17 cellular contexts compared by ENCODE assay signal in the genomic region with DNA sequence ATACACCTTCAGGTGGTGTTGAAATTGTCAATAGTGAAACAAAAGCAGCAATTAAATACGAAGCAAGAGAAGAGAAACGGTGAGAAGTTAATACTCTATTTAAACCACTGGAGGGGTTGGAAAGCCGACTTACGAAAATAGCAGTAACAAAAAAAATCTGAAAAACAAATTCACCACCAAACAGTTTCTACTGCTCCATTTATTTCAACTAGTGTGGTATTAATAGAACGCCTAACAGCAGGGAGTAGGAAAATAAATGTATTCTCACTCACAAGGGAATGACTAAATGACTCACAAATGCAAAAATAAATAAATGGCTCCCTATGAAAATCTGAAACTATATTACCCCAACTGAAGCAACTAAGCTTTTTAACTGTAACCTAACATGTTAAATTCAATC.
A peak's percentile ranks its signal among the peaks of the same experiment; 100 is the strongest.
DNase-seq lines count a peak whose midpoint lies in the region; ATAC-seq and TF ChIP-seq lines count a peak whose summit lies in the region.
"Had no signal": no experiment of that assay in that cellular context is flagged by ENCODE, and none has a peak within 500 bp of the region (broad histone marks: within the 10 kb centered on the region; RNA-seq: fewer than 3 reads in every experiment).

No MANE protein-coding gene starts in this region.

- no peaks in the 10 kb centered on the region for H3K36me3 ChIP-seq in tibial nerve
- H3K36me3 ChIP-seq: left lung had no signal

- H3K4me3 ChIP-seq in tibial nerve: no peak overlapping the region
- H3K4me3 ChIP-seq: left lung, testis had no signal

- peak in 1 of 5 experiments; percentile 10 for TF ChIP-seq CTCF in tibial nerve (IDR thresholded peaks at IDR 0.05)

- H3K27ac ChIP-seq in caudate nucleus (ENCODE audit: low read depth, low read length): peak overlapping the region; percentile 46
- peak overlapping the region; percentile 6 to 85 (median 54) for H3K27ac ChIP-seq in tibial nerve
- H3K27ac ChIP-seq: left lung, testis had no signal

- ATAC-seq in HG03196 (IDR thresholded peaks at IDR 0.05; ENCODE audit: unreplicated experiment): no peak
- ATAC-seq: activated naive CD8-positive, alpha-beta T cell treated with anti-CD3 and anti-CD28 coated beads, Interleukin-2, amount 50 U/mL, for 24 hours; activated T-cell treated with anti-CD3 and anti-CD28 coated beads, Interleukin-2, amount 50 U/mL, for 72 hours; esophagus mucosa; left lung had no signal

- 37 to 42% methylated on average over 5 of the region's 5 CpGs for WGBS in tibial nerve, 2 donors

- H3K4me1 ChIP-seq in tibial nerve: peaks cover 0 to 53% (median 14%) of the 10 kb centered on the region in 4 donors
- H3K4me1 ChIP-seq: testis had no signal

- TF ChIP-seq EP300 in tibial nerve (IDR thresholded peaks at IDR 0.05): no peak

- TF ChIP-seq POLR2A in tibial nerve (IDR thresholded peaks at IDR 0.05): no peak

- DNase-seq in NCI-H2081 (lab: John Stamatoyannopoulos, UW): peak; percentile 22 to 78
- DNase-seq in caudate nucleus (lab: John Stamatoyannopoulos, UW): no peak
- DNase-seq in medulla oblongata (ENCODE audit: extremely low spot score): peak; percentile 26
- DNase-seq in tibial nerve (ENCODE audit: low spot score in 2 of 2): no peak
- DNase-seq in retina: no peak
- DNase-seq in kidney tubule cell (ENCODE audit: low spot score): no peak
- DNase-seq: activated CD4-positive, alpha-beta memory T cell treated with anti-CD3 and anti-CD28 coated beads for 36 hours; activated naive CD8-positive, alpha-beta T cell treated with anti-CD3 and anti-CD28 coated beads, Interleukin-2, amount 50 U/mL, for 24 hours; activated T-cell treated with anti-CD3 and anti-CD28 coated beads, Interleukin-2, amount 50 U/mL, for 72 hours; CD4-positive, CD25-positive, alpha-beta regulatory T cell; DND-41; left lung; NCI-H187; NCI-H524 treated with DMSO at 0.1 percent for 48 hours; testis had no signal

- no peaks in the 10 kb centered on the region for H3K9me3 ChIP-seq in tibial nerve
- H3K9me3 ChIP-seq: left lung, testis had no signal

- H3K27me3 ChIP-seq in tibial nerve: no peaks in the 10 kb centered on the region
- H3K27me3 ChIP-seq: left lung, testis had no signal

Comparison
In these comparisons a context has a peak if more than half of its experiments do, and no peak if none do; other contexts are left out.
1. DNase-seq: peak in NCI-H2081 (2 of 2) and medulla oblongata (single experiment); none in caudate nucleus (0 of 61), tibial nerve (0 of 2), retina (single experiment) and kidney tubule cell (single experiment).